In the genomic region with DNA sequence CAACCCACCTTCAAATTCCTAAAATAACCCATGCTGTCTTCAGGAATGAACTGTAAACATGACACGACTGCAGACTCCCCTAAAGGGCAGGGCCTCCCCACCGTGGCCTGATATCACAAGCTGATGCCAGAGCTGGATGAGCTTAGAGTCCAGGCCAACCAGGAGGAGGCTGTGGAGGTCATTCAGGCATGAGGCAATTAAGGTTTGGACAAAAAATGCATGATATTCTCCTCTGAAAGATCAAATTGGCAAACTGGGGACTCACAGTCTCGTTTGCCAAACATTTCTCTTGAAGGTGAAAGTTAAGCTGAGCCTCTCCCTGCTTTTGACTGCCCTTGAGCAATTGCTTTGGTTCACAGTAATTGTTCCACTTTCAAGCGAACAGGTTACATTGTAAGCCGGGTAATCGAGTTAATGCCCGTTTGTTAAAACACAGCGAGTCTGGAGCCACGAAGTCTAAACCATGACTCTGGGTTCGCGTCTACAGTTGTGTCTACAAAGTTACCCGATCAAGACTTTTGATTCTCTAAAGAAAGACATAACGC, we compare ENCODE assay signal across 7 cellular contexts.
"Had no signal": no experiment of that assay in that cellular context is flagged by ENCODE, and none has a peak within 500 bp of the region (broad histone marks: within the 10 kb centered on the region; RNA-seq: fewer than 3 reads in every experiment).

No MANE protein-coding gene starts in this region.

- H3K36me3 Mint-ChIP-seq: IgD-negative memory B cell had no signal

- H3K4me2 ChIP-seq: GM23338 had no signal

- H2AFZ ChIP-seq: GM23338 had no signal

- H3K4me3 ChIP-seq: GM23338 had no signal

- H3K4me3 Mint-ChIP-seq: GM23338, H9, IgD-negative memory B cell had no signal

- H3K4me1 Mint-ChIP-seq: GM23338, H9, IgD-negative memory B cell had no signal

- DNase-seq: H9, HCEC 1CT, KBM-7 had no signal

- H3K9me3 Mint-ChIP-seq: GM23338, H9 had no signal

- ATAC-seq: GM23338 had no signal

- FAIRE-seq: H1, H54 had no signal

- H3K27ac Mint-ChIP-seq: GM23338 had no signal
